ENCODE assay signal across 33 cellular contexts in genomic region chr14:31224808-31225207, GRCh38. TPM values are rescaled to one million over a fixed set of nuclear protein-coding genes. Genes with fewer than 3 reads are reported as not detected.
DNase-seq lines count a peak whose midpoint lies in the region; ATAC-seq, FAIRE-seq and TF ChIP-seq lines count a peak whose summit lies in the region.
"Had no signal": no experiment of that assay in that cellular context is flagged by ENCODE, and none has a peak within 500 bp of the region (broad histone marks: within the 10 kb centered on the region; RNA-seq: fewer than 3 reads in every experiment).

No MANE protein-coding gene starts in this region.

- TF ChIP-seq RAD21 in K562 (CRISPR knock-in tag; conservative IDR thresholded peaks at IDR 0.05 in 1 of 2, IDR thresholded peaks at IDR 0.05 in 1 of 2), result no peak

- TF ChIP-seq CTCF in HEK293 (tag by site-specific recombination; IDR thresholded peaks at IDR 0.05), result no peak
- no peak for TF ChIP-seq CTCF in K562 (IDR thresholded peaks at IDR 0.05 in 2 of 3, conservative IDR thresholded peaks at IDR 0.05 in 1 of 3; ENCODE audit: insufficient read depth in 2 of 3, low read depth in 1 of 3, low read length in 3 of 3)

- no peak for ATAC-seq in K562
- ATAC-seq: A549; CD8-positive, alpha-beta T cell had no signal

- no peak overlapping the region for H3K9ac ChIP-seq in K562 (ENCODE audit: insufficient read depth in 1 of 2, low read depth in 2 of 2, low read length in 2 of 2)
- H3K9ac ChIP-seq: BLaER1; BLaER1 treated with 17β-estradiol and CSF1 and Interleukin-3, amounts not matched to agents 10 nM and 100 nM had no signal

- no TSS peak for BruUV-seq in K562 (replicated peaks; lab: Mats Ljungman, UMichigan)

- TF ChIP-seq POLR2A in K562 (conservative IDR thresholded peaks at IDR 0.05), result no peak

- H3K9me3 ChIP-seq in HEK293 (ENCODE audit: control insufficient read depth, insufficient read depth, low read depth, low read length), result no peaks in the 10 kb centered on the region
- no peaks in the 10 kb centered on the region for H3K9me3 ChIP-seq in K562 (replicated peaks; ENCODE audit: control insufficient read depth, insufficient read depth, low read depth, low read length)
- H3K9me3 ChIP-seq: A549, BE2C, BLaER1, Caco-2 had no signal

- no peaks in the 10 kb centered on the region for H3K36me3 ChIP-seq in HEK293 (ENCODE audit: control insufficient read depth in 2 of 2, insufficient read depth in 1 of 2, low read length in 2 of 2)
- no peaks in the 10 kb centered on the region for H3K36me3 ChIP-seq in K562 (ENCODE audit: control insufficient read depth, insufficient read depth, low read length)
- H3K36me3 ChIP-seq: BE2C; BLaER1; BLaER1 treated with 17β-estradiol and CSF1 and Interleukin-3, amounts not matched to agents 10 nM and 100 nM had no signal

- no peaks in the 10 kb centered on the region for H4K20me1 ChIP-seq in K562 (replicated peaks; ENCODE audit: control insufficient read depth, insufficient read depth, low read length)
- H4K20me1 ChIP-seq: BLaER1; BLaER1 treated with 17β-estradiol and CSF1 and Interleukin-3, amounts not matched to agents 10 nM and 100 nM had no signal

- H3K27ac ChIP-seq in HEK293 (ENCODE audit: extremely low read depth, low read depth, low read length) (no peak overlapping the region), K562 (ENCODE audit: extremely low read depth, low read depth, low read length) (no peak overlapping the region)
- H3K27ac ChIP-seq: 22Rv1; A549; BLaER1; BLaER1 treated with 17β-estradiol and CSF1 and Interleukin-3, amounts not matched to agents 10 nM and 100 nM; C4-2B had no signal

- DNase-seq in K562 (ENCODE audit: extremely low read depth in 1 of 4, low spot score in 3 of 4) (no peak), T1000 (lab: John Stamatoyannopoulos, UW) (no peak)
- no peak for DNase-seq in activated CD4-positive, alpha-beta T cell treated with anti-CD3 and anti-CD28 coated beads, Interleukin-2, amount 50 U/mL, for 48 hours
- no peak for DNase-seq in activated CD4-positive, CD25-positive, alpha-beta regulatory T cell treated with anti-CD3 and anti-CD28 coated beads, Interleukin-2, amount 50 U/mL, for 72 hours
- DNase-seq: 8988T; ACHN; AML-193; BE2C; C1 segment of cervical spinal cord; Caco-2; Calu3; CD4-positive, alpha-beta memory T cell; CD4-positive, alpha-beta T cell; CD4-positive, CD25-positive, alpha-beta regulatory T cell; CD8-positive, alpha-beta memory T cell; CD8-positive, alpha-beta T cell; COR-L47; DMS 273 treated with DMSO at 0.1 percent for 48 hours; DMS153; DMS53; DMS79; DMS79 treated with DMSO at 0.1 percent for 48 hours; DND-41; EL had no signal

- POLR2A ChIA-PET in HEK293 (lab: Yijun Ruan, JAX) (interaction anchor here (1.1 kb wide), 1 partner anchor 17 kb away, joined by 4 read pairs; the partner anchor contains the start of gene HECTD1), K562 (lab: Yijun Ruan, JAX) (no interaction called here)

- H3K4me3 ChIP-seq in HEK293 (ENCODE audit: low read depth, low read length) (no peak overlapping the region), K562 (no peak overlapping the region)
- H3K4me3 ChIP-seq: A549; BLaER1; BLaER1 treated with 17β-estradiol and CSF1 and Interleukin-3, amounts not matched to agents 10 nM and 100 nM had no signal

- no peak overlapping the region for H2AFZ ChIP-seq in K562 (ENCODE audit: low read depth, low read length)

- H3K9me1 ChIP-seq in K562 (ENCODE audit: control insufficient read depth, insufficient read depth, low read length), result no peaks in the 10 kb centered on the region

- H3K4me1 ChIP-seq in HEK293 (ENCODE audit: control insufficient read depth, insufficient read depth, low read length), result no peaks in the 10 kb centered on the region
- H3K4me1 ChIP-seq in K562 (replicated peaks in 1 of 2; ENCODE audit: control insufficient read depth in 2 of 2, insufficient read depth in 2 of 2, low read length in 2 of 2), result peaks cover 0 to 6% of the 10 kb centered on the region in 2 experiments; a peak in 3 of 5 replicates
- H3K4me1 ChIP-seq: BE2C, BLaER1 had no signal

- no peak for TF ChIP-seq EP300 in K562 (IDR thresholded peaks at IDR 0.05; ENCODE audit: low read length)

- FAIRE-seq in G401.6 (lab: Jason Lieb, UNC), result peak; percentile 13
- no peak for FAIRE-seq in K562 (lab: Jason Lieb, UNC)
- FAIRE-seq: A204.1, A549, D721Med had no signal

- intact Hi-C loops in K562 (cut with micrococcal nuclease), result no loop called here

- H3K79me2 ChIP-seq in K562 (ENCODE audit: control insufficient read depth, insufficient read depth, low read length), result no peaks in the 10 kb centered on the region

- in situ Hi-C loops in K562 (cut with MboI), result no loop called here

- no peak overlapping the region for H3K4me2 ChIP-seq in K562 (ENCODE audit: insufficient read depth, low read length)
- H3K4me2 ChIP-seq: A549; BLaER1; BLaER1 treated with 17β-estradiol and CSF1 and Interleukin-3, amounts not matched to agents 10 nM and 100 nM had no signal

- 0% methylated on average over 1 of the region's 1 CpG for WGBS in K562 (ENCODE audit: insufficient coverage, low coverage, missing lambda C conversion rate)

- no peaks in the 10 kb centered on the region for H3K27me3 ChIP-seq in K562 (ENCODE audit: control insufficient read depth in 2 of 2, insufficient read depth in 2 of 2, low read length in 2 of 2)
- H3K27me3 ChIP-seq: BE2C; BLaER1; BLaER1 treated with 17β-estradiol and CSF1 and Interleukin-3, amounts not matched to agents 10 nM and 100 nM had no signal

- CTCF ChIA-PET in HEK293 (lab: Yijun Ruan, JAX), result interaction anchor here (0.6 kb wide), 1 partner anchor 10 kb away, joined by 4 read pairs; no protein-coding TSS in a partner anchor
- CTCF ChIA-PET in K562 (lab: Yijun Ruan, JAX; ENCODE audit: low intra/inter-chr PET ratio), result no interaction called here

TF ChIP-seq in HEK293, 187 proteins besides CTCF, POLR2A, EP300 and RAD21:
- TF ChIP-seq ZFP37 (tag by site-specific recombination; IDR thresholded peaks at IDR 0.05) (no peak), ZNF184 (tag by site-specific recombination; IDR thresholded peaks at IDR 0.05) (peak; percentile 98), ZNF292 (tag by site-specific recombination; IDR thresholded peaks at IDR 0.05; ENCODE audit: borderline replicate concordance, low read depth) (no peak)

TF ChIP-seq in K562, 482 proteins besides CTCF, POLR2A, EP300 and RAD21:
- TF ChIP-seq CC2D1A (IDR thresholded peaks at IDR 0.05), result no peak
- TF ChIP-seq NR0B1 (IDR thresholded peaks at IDR 0.05; ENCODE audit: partially characterized antibody), result no peak
- TF ChIP-seq ZNF41 (CRISPR knock-in tag; conservative IDR thresholded peaks at IDR 0.05), result no peak
- peak; percentile 45; the same call in 1 of the 2 replicates for TF ChIP-seq TRIM28 (IDR thresholded peaks at IDR 0.05)
- TF ChIP-seq RBM25 (IDR thresholded peaks at IDR 0.05; ENCODE audit: low read depth, low read length, severe bottlenecking), result peak; percentile 64
- peak; percentile 52; the same call in 1 of the 2 replicates for TF ChIP-seq ZNF184 (CRISPR knock-in tag; IDR thresholded peaks at IDR 0.05)
- TF ChIP-seq, protein P1, sequence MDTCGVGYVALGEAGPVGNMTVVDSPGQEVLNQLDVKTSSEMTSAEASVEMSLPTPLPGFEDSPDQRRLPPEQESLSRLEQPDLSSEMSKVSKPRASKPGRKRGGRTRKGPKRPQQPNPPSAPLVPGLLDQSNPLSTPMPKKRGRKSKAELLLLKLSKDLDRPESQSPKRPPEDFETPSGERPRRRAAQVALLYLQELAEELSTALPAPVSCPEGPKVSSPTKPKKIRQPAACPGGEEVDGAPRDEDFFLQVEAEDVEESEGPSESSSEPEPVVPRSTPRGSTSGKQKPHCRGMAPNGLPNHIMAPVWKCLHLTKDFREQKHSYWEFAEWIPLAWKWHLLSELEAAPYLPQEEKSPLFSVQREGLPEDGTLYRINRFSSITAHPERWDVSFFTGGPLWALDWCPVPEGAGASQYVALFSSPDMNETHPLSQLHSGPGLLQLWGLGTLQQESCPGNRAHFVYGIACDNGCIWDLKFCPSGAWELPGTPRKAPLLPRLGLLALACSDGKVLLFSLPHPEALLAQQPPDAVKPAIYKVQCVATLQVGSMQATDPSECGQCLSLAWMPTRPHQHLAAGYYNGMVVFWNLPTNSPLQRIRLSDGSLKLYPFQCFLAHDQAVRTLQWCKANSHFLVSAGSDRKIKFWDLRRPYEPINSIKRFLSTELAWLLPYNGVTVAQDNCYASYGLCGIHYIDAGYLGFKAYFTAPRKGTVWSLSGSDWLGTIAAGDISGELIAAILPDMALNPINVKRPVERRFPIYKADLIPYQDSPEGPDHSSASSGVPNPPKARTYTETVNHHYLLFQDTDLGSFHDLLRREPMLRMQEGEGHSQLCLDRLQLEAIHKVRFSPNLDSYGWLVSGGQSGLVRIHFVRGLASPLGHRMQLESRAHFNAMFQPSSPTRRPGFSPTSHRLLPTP (IDR thresholded peaks at IDR 0.05; ENCODE audit: borderline replicate concordance, extremely low read depth, insufficient read length), result no peak

RNA-seq across cellular contexts. Expression of gene HECTD1, which starts 17.2 kb away (rescaled TPM):
- total RNA-seq in K562 (2011; cell fraction: chromatin; rRNA removed; ENCODE audit: low replicate concordance), result 177 and 415 TPM in 2 replicates
- total RNA-seq in K562 (2011; cell fraction: nucleolus; rRNA removed), result 74.5 and 93.7 TPM in 2 replicates
- 146 and 178 TPM in 2 replicates for total RNA-seq in K562 (2011; cell fraction: nucleoplasm; rRNA removed)
- total RNA-seq in K562 (2014; rRNA removed) (78.1 and 78.8 TPM in 2 replicates), K562 (2014; rRNA removed; fragmentation: Illumina TruSeq; extraction: Trizol) (111 and 118 TPM in 2 replicates), K562 (2015; rRNA removed; fragmentation: Illumina TruSeq; extraction: Trizol) (101 and 107 TPM in 2 replicates), K562 (2021) (90.4 and 90.9 TPM in 2 replicates)
- polyA plus RNA-seq in K562 (2011; rRNA removed) (91.9 and 96.3 TPM in 2 replicates), K562 (2014; fragmentation: Illumina TruSeq; extraction: Trizol) (56.5 and 62.8 TPM in 2 replicates), K562 (2014; fragmentation: Nextera tagmentation; extraction: Ambion mirVana) (10 to 100 TPM; 27.9 to 37.2 TPM), K562 (2014; rRNA removed) (47.9 and 48.0 TPM in 2 replicates)
- 33.4 and 48.7 TPM in 2 replicates for polyA plus RNA-seq in K562 (2011; cell fraction: cytosol; rRNA removed)
- polyA plus RNA-seq in K562 (2011; cell fraction: nucleus; rRNA removed), result 139 and 144 TPM in 2 replicates
- polyA plus RNA-seq in K562 (2012), result 50.0 and 52.2 TPM in 2 replicates
- polyA minus RNA-seq in K562 (2011; rRNA and poly(A)+ RNA removed), result 333 and 390 TPM in 2 replicates
- polyA minus RNA-seq in K562 (2011; cell fraction: cytosol; rRNA and poly(A)+ RNA removed), result 93.5 and 122 TPM in 2 replicates
- 108 and 146 TPM in 2 replicates for polyA minus RNA-seq in K562 (2011; cell fraction: nucleus; rRNA and poly(A)+ RNA removed)
